32 cellular contexts compared by ENCODE assay signal in the genomic region with DNA sequence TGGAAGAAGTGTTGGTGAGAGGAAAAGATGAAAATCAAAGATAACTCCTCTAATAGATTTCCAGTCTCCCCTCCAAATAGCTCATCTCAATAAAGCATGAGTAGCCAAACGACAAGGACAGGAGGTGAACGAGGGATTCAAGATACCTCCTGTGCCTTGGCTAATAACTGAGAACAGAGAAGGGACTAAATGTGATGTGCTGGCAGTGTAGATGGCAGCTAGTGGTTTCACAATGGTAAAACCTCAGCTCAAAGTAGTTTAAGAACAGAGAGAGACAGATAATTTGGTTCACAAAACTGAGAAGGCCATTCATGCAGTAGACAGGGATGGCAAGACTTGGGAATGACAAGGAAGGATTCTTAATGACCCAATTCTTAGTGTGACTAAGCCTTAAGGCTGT.
"Had no signal": no experiment of that assay in that cellular context is flagged by ENCODE, and none has a peak within 500 bp of the region (broad histone marks: within the 10 kb centered on the region; RNA-seq: fewer than 3 reads in every experiment).

No MANE protein-coding gene starts in this region.

- H3K9me3 ChIP-seq: SJCRH30 had no signal

- H2AFZ ChIP-seq: PC-9 had no signal

- H3K4me1 ChIP-seq: SJCRH30 had no signal

- H3K27me3 ChIP-seq: SJCRH30 had no signal

- DNase-seq: Karpas-422, KG1, NCI-H1048, NCI-H1092 treated with DMSO at 0.1 percent for 48 hours, NCI-H1105 treated with DMSO at 0.1 percent for 48 hours, NCI-H1417, NCI-H1436, NCI-H146, NCI-H1694, NCI-H187, NCI-H1930, NCI-H2029 treated with DMSO at 0.1 percent for 48 hours, NCI-H2081 treated with DMSO at 0.1 percent for 48 hours, NCI-H2107, NCI-H226, NCI-H446 treated with DMSO at 0.1 percent for 48 hours, NCI-H510A, NCI-H524, NCI-H526, NCI-H69, NCI-H748 treated with DMSO at 0.1 percent for 48 hours, NCI-H82, PC-9, SHP77, SIG-M5, SJCRH30, T-cell had no signal

- H3K27ac Mint-ChIP-seq: T-cell had no signal

- H3K4me1 Mint-ChIP-seq: T-cell had no signal

- H3K4me3 ChIP-seq: PC-9, SJCRH30, SK-N-MC had no signal

- H3K36me3 ChIP-seq: SJCRH30 had no signal

- H3K4me2 ChIP-seq: PC-9 had no signal

- H3K27ac ChIP-seq: PC-9, RWPE1, SJCRH30, SK-N-MC had no signal

- H3K4me3 Mint-ChIP-seq: T-cell had no signal

- H3K36me3 Mint-ChIP-seq: T-cell had no signal

- ATAC-seq: Panc1, Right ventricle myocardium inferior, SK-N-SH treated with all-trans-retinoic acid at 6 μM for 48 hours, T-cell had no signal
